ENCODE assay signal across 19 cellular contexts in genomic region chr16:78465730-78466129, GRCh38.
DNase-seq lines count a peak whose midpoint lies in the region; ATAC-seq, FAIRE-seq and TF ChIP-seq lines count a peak whose summit lies in the region.
"Had no signal": no experiment of that assay in that cellular context is flagged by ENCODE, and none has a peak within 500 bp of the region (broad histone marks: within the 10 kb centered on the region; RNA-seq: fewer than 3 reads in every experiment).

No MANE protein-coding gene starts in this region.

- no peak overlapping the region for H2AK5ac ChIP-seq in IMR-90 (ENCODE audit: low read depth, low read length)

- no peak for ATAC-seq in A549
- no peak for ATAC-seq in IMR-90 (ENCODE audit: low read depth)
- no peak for ATAC-seq in K562
- ATAC-seq: CD8-positive, alpha-beta T cell; GM12878 had no signal

- no peaks in the 10 kb centered on the region for H4K20me1 ChIP-seq in IMR-90 (ENCODE audit: insufficient read depth, low read length)
- 0 out of 2 replicates have a peak, but pooled peaks cover 5% of the 10 kb centered on the region for H4K20me1 ChIP-seq in K562 (replicated peaks; ENCODE audit: control insufficient read depth, insufficient read depth, low read length)
- H4K20me1 ChIP-seq: BLaER1 treated with 17β-estradiol and CSF1 and Interleukin-3, amounts not matched to agents 10 nM and 100 nM had no signal

- no peak for TF ChIP-seq CTCF in A549 (IDR thresholded peaks at IDR 0.05)
- TF ChIP-seq CTCF in IMR-90 (conservative IDR thresholded peaks at IDR 0.05; ENCODE audit: low read depth, low read length): no peak
- TF ChIP-seq CTCF in K562 (IDR thresholded peaks at IDR 0.05 in 2 of 3, conservative IDR thresholded peaks at IDR 0.05 in 1 of 3; ENCODE audit: insufficient read depth in 2 of 3, low read depth in 1 of 3, low read length in 3 of 3): no peak
- TF ChIP-seq CTCF in GM10248 (IDR thresholded peaks at IDR 0.05; ENCODE audit: control extremely low read depth, extremely low read depth, low read depth, missing control alignments): no peak

- H2BK5ac ChIP-seq in IMR-90 (ENCODE audit: low read depth, low read length, poor library complexity, severe bottlenecking): no peak overlapping the region

- TF ChIP-seq EP300 in A549 (IDR thresholded peaks at IDR 0.05): no peak
- no peak for TF ChIP-seq EP300 in K562 (IDR thresholded peaks at IDR 0.05; ENCODE audit: low read length)

- no peak overlapping the region for H4K5ac ChIP-seq in IMR-90 (ENCODE audit: low read depth, low read length)

- H3K27me3 ChIP-seq in IMR-90 (ENCODE audit: control insufficient read depth, insufficient read depth, low read length): no peaks in the 10 kb centered on the region
- peaks cover 13 to 14% of the 10 kb centered on the region in 2 experiments for H3K27me3 ChIP-seq in K562 (ENCODE audit: control insufficient read depth in 2 of 2, insufficient read depth in 2 of 2, low read length in 2 of 2)
- H3K27me3 ChIP-seq: BLaER1 treated with 17β-estradiol and CSF1 and Interleukin-3, amounts not matched to agents 10 nM and 100 nM had no signal

- dilution Hi-C loops in IMR-90 (cut with HindIII; ENCODE audit: low sequenced_read_pairs, unreplicated experiment): no loop called here

- H2AFZ ChIP-seq in IMR-90 (replicated peaks; ENCODE audit: low read length, poor library complexity) (no peak overlapping the region), K562 (ENCODE audit: low read depth, low read length) (no peak overlapping the region)

- FAIRE-seq in A549 (lab: Jason Lieb, UNC) (no peak), K562 (lab: Jason Lieb, UNC) (no peak)
- FAIRE-seq: D721Med, G401.6, GM12878, GM12892, GM18507 had no signal

- H3K9me1 ChIP-seq in IMR-90 (ENCODE audit: insufficient read depth, low read length) (no peaks in the 10 kb centered on the region), K562 (ENCODE audit: control insufficient read depth, insufficient read depth, low read length) (no peaks in the 10 kb centered on the region)

- H2BK20ac ChIP-seq in IMR-90 (ENCODE audit: low read depth, low read length): no peak overlapping the region

- no peak overlapping the region for H3K4me3 ChIP-seq in A549
- H3K4me3 ChIP-seq in IMR-90 (ENCODE audit: insufficient read depth, low read depth, low read length): no peak overlapping the region
- no peak overlapping the region for H3K4me3 ChIP-seq in K562
- H3K4me3 ChIP-seq: BLaER1 treated with 17β-estradiol and CSF1 and Interleukin-3, amounts not matched to agents 10 nM and 100 nM; GM12878 had no signal

- in situ Hi-C loops in IMR-90 (cut with MboI; ENCODE audit: low sequenced_read_pairs): no loop called here
- in situ Hi-C loops in K562 (cut with MboI): no loop called here

- H4K8ac ChIP-seq in IMR-90 (ENCODE audit: low read depth in 2 of 2, low read length in 2 of 2): no peak overlapping the region

- no peak overlapping the region for H3K14ac ChIP-seq in IMR-90 (replicated peaks; ENCODE audit: low read depth, low read length)

- no peak overlapping the region for H3K56ac ChIP-seq in IMR-90 (ENCODE audit: extremely low read depth, insufficient read depth, low read length)

- intact Hi-C loops in IMR-90 (cut with micrococcal nuclease) (no loop called here), K562 (cut with micrococcal nuclease) (loop anchor here (10.0 kb wide), 1 partner anchor 231 kb away; no protein-coding TSS in a partner anchor)

- no peaks in the 10 kb centered on the region for H3K79me2 ChIP-seq in K562 (ENCODE audit: control insufficient read depth, insufficient read depth, low read length)

- no peaks in the 10 kb centered on the region for H3K79me1 ChIP-seq in IMR-90 (ENCODE audit: low read depth in 1 of 2, low read length in 2 of 2)

- H2BK15ac ChIP-seq in IMR-90 (ENCODE audit: low read depth, low read length): no peak overlapping the region

- H3K9ac ChIP-seq in IMR-90 (ENCODE audit: low read depth, low read length): no peak overlapping the region
- no peak overlapping the region for H3K9ac ChIP-seq in K562 (ENCODE audit: insufficient read depth in 1 of 2, low read depth in 2 of 2, low read length in 2 of 2)
- H3K9ac ChIP-seq: BLaER1 treated with 17β-estradiol and CSF1 and Interleukin-3, amounts not matched to agents 10 nM and 100 nM had no signal

- H2AK9ac ChIP-seq in IMR-90 (replicated peaks; ENCODE audit: low read depth, low read length, poor library complexity): no peak overlapping the region

- H4K91ac ChIP-seq in IMR-90 (ENCODE audit: insufficient read depth, low read depth, low read length): no peak overlapping the region

- H3K4me1 ChIP-seq in A549: peaks cover 5% of the 10 kb centered on the region; the same call in 2 of the 3 replicates
- H3K4me1 ChIP-seq in IMR-90 (ENCODE audit: control insufficient read depth, insufficient read depth, low read length): no peaks in the 10 kb centered on the region
- no peaks in the 10 kb centered on the region for H3K4me1 ChIP-seq in K562 (replicated peaks in 1 of 2; ENCODE audit: control insufficient read depth in 2 of 2, insufficient read depth in 2 of 2, low read length in 2 of 2)

- no peak for TF ChIP-seq RAD21 in A549 (conservative IDR thresholded peaks at IDR 0.05 in 1 of 2, IDR thresholded peaks at IDR 0.05 in 1 of 2)
- no peak for TF ChIP-seq RAD21 in IMR-90 (IDR thresholded peaks at IDR 0.05; ENCODE audit: low read length)
- TF ChIP-seq RAD21 in K562 (CRISPR knock-in tag; conservative IDR thresholded peaks at IDR 0.05 in 1 of 2, IDR thresholded peaks at IDR 0.05 in 1 of 2): no peak

- TF ChIP-seq POLR2A in A549 (IDR thresholded peaks at IDR 0.05; ENCODE audit: low read length): no peak
- TF ChIP-seq POLR2A in IMR-90 (IDR thresholded peaks at IDR 0.05; ENCODE audit: low read depth, low read length): no peak
- no peak for TF ChIP-seq POLR2A in K562 (conservative IDR thresholded peaks at IDR 0.05)

- no peak overlapping the region for H2BK120ac ChIP-seq in IMR-90 (ENCODE audit: low read depth, low read length)

- no peak overlapping the region for H3K23ac ChIP-seq in IMR-90 (ENCODE audit: low read depth, low read length)

- H3K18ac ChIP-seq in IMR-90 (ENCODE audit: low read depth, low read length): no peak overlapping the region

- H3K9me3 ChIP-seq in A549: no peaks in the 10 kb centered on the region
- H3K9me3 ChIP-seq in IMR-90 (ENCODE audit: control insufficient read depth, insufficient read depth, low read length): peaks cover 15% of the 10 kb centered on the region
- H3K9me3 ChIP-seq in K562 (replicated peaks; ENCODE audit: control insufficient read depth, insufficient read depth, low read depth, low read length): no peaks in the 10 kb centered on the region

- H3K27ac ChIP-seq in A549 (no peak overlapping the region), IMR-90 (ENCODE audit: insufficient read depth, low read length) (no peak overlapping the region), K562 (ENCODE audit: extremely low read depth, low read depth, low read length) (no peak overlapping the region)
- H3K27ac ChIP-seq: BLaER1 treated with 17β-estradiol and CSF1 and Interleukin-3, amounts not matched to agents 10 nM and 100 nM; C4-2B had no signal

- CTCF ChIA-PET in A549 (lab: Yijun Ruan, JAX) (no interaction called here), IMR-90 (lab: Yijun Ruan, JAX) (no interaction called here), K562 (lab: Yijun Ruan, JAX; ENCODE audit: low intra/inter-chr PET ratio) (no interaction called here), GM10248 (lab: Yijun Ruan, JAX) (no interaction called here)

- H3K4ac ChIP-seq in IMR-90 (ENCODE audit: low read depth, low read length): no peak overlapping the region

- DNase-seq in A549 (ENCODE audit: low read depth in 1 of 2, low spot score in 1 of 2) (no peak), IMR-90 (no peak), K562 (ENCODE audit: extremely low read depth in 1 of 4, low spot score in 3 of 4) (no peak), NCI-H82 (lab: John Stamatoyannopoulos, UW) (no peak), GM10248 (ENCODE audit: extremely low spot score) (no peak)
- DNase-seq: AML-193; Caco-2; Calu3; CD4-positive, alpha-beta T cell; CD8-positive, alpha-beta T cell; DMS79 treated with DMSO at 0.1 percent for 48 hours; GF-D8 had no signal

- H3K4me2 ChIP-seq in A549 (no peak overlapping the region), IMR-90 (ENCODE audit: low read depth, low read length) (no peak overlapping the region), K562 (ENCODE audit: insufficient read depth, low read length) (no peak overlapping the region)
- H3K4me2 ChIP-seq: BLaER1 treated with 17β-estradiol and CSF1 and Interleukin-3, amounts not matched to agents 10 nM and 100 nM had no signal

- no TSS peak for BruUV-seq in IMR-90 (replicated peaks; lab: Mats Ljungman, UMichigan)
- BruUV-seq in K562 (replicated peaks; lab: Mats Ljungman, UMichigan): no TSS peak

- POLR2A ChIA-PET in A549 (lab: Yijun Ruan, JAX) (no interaction called here), IMR-90 (lab: Charles Lee; ENCODE audit: unreplicated experiment) (no interaction called here), K562 (lab: Yijun Ruan, JAX) (no interaction called here), GM10248 (lab: Yijun Ruan, JAX) (no interaction called here)

- H3K36me3 ChIP-seq in IMR-90 (ENCODE audit: control insufficient read depth, insufficient read depth, low read length) (no peaks in the 10 kb centered on the region), K562 (ENCODE audit: control insufficient read depth, insufficient read depth, low read length) (no peaks in the 10 kb centered on the region)

- WGBS in A549 (ENCODE audit: missing lambda C conversion rate): 88% methylated on average over 6 of the region's 6 CpGs
- WGBS in IMR-90 (ENCODE audit: extremely low coverage in 2 of 2, insufficient read length in 1 of 2), 2 experiments: no CpG with 5 or more reads among the region's 6 CpGs
- 30% methylated on average over 6 of the region's 6 CpGs for WGBS in K562 (ENCODE audit: insufficient coverage, low coverage, missing lambda C conversion rate)

TF ChIP-seq in A549, 52 proteins besides CTCF, POLR2A, EP300 and RAD21:
- no peak for TF ChIP-seq CBX8 (IDR thresholded peaks at IDR 0.05)
- TF ChIP-seq MAFK (IDR thresholded peaks at IDR 0.05; ENCODE audit: partially characterized antibody): peak; percentile 70
- TF ChIP-seq NPAS2 (CRISPR knock-in tag; IDR thresholded peaks at IDR 0.05; ENCODE audit: borderline replicate concordance): no peak
- no peak for TF ChIP-seq RFX5 (IDR thresholded peaks at IDR 0.05)
- TF ChIP-seq JUN (IDR thresholded peaks at IDR 0.05): no peak

TF ChIP-seq in IMR-90, 13 proteins besides CTCF, POLR2A, EP300 and RAD21:
- TF ChIP-seq MAFK (IDR thresholded peaks at IDR 0.05; ENCODE audit: low read depth, low read length) (peak; percentile 64), FOS (IDR thresholded peaks at IDR 0.05; ENCODE audit: low read depth, low read length) (no peak)

TF ChIP-seq in K562, 482 proteins besides CTCF, POLR2A, EP300 and RAD21 (continues in another document):
- TF ChIP-seq ZBTB17 (CRISPR knock-in tag; IDR thresholded peaks at IDR 0.05) (no peak), KAT7 (CRISPR knock-in tag; IDR thresholded peaks at IDR 0.05; ENCODE audit: borderline replicate concordance) (no peak), BRD4 (IDR thresholded peaks at IDR 0.05) (no peak)

Comparison
In these comparisons a context has a peak if more than half of its experiments do, and no peak if none do; other contexts are left out.
1. Of the 35 proteins assayed by ChIP-seq in both K562 and A549: peak only in K562: none; only in A549: none; in both: MAFK; in neither: 34.